8 cellular contexts compared by ENCODE assay signal in the genomic region with DNA sequence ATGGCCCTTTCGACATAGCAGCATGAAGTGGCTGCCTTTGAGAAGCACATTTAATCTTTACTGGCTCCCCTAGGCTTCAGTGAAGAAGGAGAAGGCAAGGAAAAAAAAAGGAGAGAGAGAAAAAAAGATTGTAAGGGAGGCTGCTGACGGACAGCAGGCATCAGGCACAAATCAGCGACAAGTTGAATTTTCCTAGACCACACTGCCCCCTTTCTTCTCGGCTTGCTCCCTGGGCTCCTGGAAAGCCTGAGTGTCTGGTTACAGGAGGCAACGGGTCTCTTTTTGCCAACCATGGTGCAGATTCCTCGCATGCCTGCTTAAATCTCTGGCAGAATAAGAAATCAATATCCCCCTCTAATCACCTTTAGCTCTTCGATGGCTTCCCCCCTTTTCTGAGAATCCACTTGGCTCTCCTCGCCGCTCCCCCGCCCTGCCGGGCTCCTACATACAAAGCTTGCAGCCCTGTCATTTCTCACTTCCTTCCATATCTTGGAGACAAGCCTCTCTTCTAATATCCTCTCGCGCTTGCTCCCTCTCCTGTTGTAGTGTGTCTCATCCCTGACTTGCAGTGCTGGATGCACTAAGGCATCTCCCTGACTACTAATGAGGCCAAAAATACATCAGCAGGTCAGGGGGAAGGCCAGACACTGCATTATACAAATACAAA. TPM values are rescaled to one million over a fixed set of nuclear protein-coding genes. Genes with fewer than 3 reads are reported as not detected.
DNase-seq lines count a peak whose midpoint lies in the region; ATAC-seq and TF ChIP-seq lines count a peak whose summit lies in the region.

No MANE protein-coding gene starts in this region.

- H3K9me3 ChIP-seq in Peyer's patch, result no peaks in the 10 kb centered on the region

- no peaks in the 10 kb centered on the region for H3K4me1 ChIP-seq in Peyer's patch

- TF ChIP-seq CTCF in Peyer's patch (IDR thresholded peaks at IDR 0.05) (peak in 1 of 6 experiments; percentile 15), fibroblast of mammary gland (conservative IDR thresholded peaks at IDR 0.05; ENCODE audit: control insufficient read depth, insufficient read depth, low read depth, low read length) (peak; percentile 57)

- H3K4me3 ChIP-seq in Peyer's patch (peak overlapping the region in 2 of 4 donors; percentile 13 to 45), fibroblast of mammary gland (ENCODE audit: control insufficient read depth, low read depth, low read length) (peak overlapping the region; percentile 88)

- DNase-seq in ELR (ENCODE audit: low read depth) (peak; percentile 89), Peyer's patch (no peak), fibroblast of mammary gland (ENCODE audit: low read depth) (peak; percentile 89), myocyte (ENCODE audit: low read depth) (peak; percentile 96)
- no peak for DNase-seq in activated naive CD4-positive, alpha-beta T cell (lab: John Stamatoyannopoulos, UW)
- DNase-seq in activated effector memory CD4-positive, alpha-beta T cell treated with Interleukin-2 at 50 U/mL for 16 hours, result no peak

- H3K27me3 ChIP-seq in Peyer's patch, result no peaks in the 10 kb centered on the region

- no peaks in the 10 kb centered on the region for H3K36me3 ChIP-seq in Peyer's patch

- no peak for TF ChIP-seq POLR2A in Peyer's patch (IDR thresholded peaks at IDR 0.05)

- ATAC-seq in HG03520 (IDR thresholded peaks at IDR 0.05; ENCODE audit: unreplicated experiment) (no peak), HG03565 (IDR thresholded peaks at IDR 0.05; ENCODE audit: unreplicated experiment) (no peak)

- H3K27ac ChIP-seq in Peyer's patch, result peak overlapping the region in 3 of 4 donors; percentile 22 to 84 (median 28)

RNA-seq across cellular contexts. Expression of gene BLID, which starts 14.3 kb away (rescaled TPM):
- not detected for total RNA-seq in Peyer's patch
- 0.88 and 3.0 TPM in 2 replicates for total RNA-seq in myocyte
- polyA plus RNA-seq in myocyte (2012), result 0.45 TPM

Comparison
In these comparisons a context has a peak if more than half of its experiments do, and no peak if none do; other contexts are left out.
1. DNase-seq: peak in ELR (single experiment), fibroblast of mammary gland (single experiment) and myocyte (single experiment); none in Peyer's patch (0 of 3), activated naive CD4-positive, alpha-beta T cell (0 of 4) and activated effector memory CD4-positive, alpha-beta T cell treated with Interleukin-2 at 50 U/mL for 16 hours (single experiment).